In the genomic region with DNA sequence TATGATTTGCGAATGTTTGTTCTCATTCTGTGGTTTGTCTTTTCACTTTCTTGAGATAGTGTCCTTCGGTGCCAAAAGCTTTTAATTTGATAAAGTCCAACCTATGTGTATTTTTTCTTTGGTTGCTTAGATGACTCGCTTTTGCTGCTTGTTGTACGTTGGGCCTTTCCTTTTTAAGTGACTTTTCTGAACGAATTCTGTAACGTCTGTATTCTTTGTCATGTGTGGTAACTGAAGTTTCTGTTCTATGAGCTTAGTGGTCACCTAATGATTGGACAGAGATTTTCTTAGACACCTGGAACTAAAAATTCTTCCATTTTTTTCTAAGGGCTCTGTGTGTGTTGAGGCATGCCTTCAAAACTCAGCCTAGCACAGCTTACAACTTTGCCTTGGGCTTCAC, we compare ENCODE assay signal across 30 cellular contexts. TPM values are rescaled to one million over a fixed set of nuclear protein-coding genes. Genes with fewer than 3 reads are reported as not detected.
"Had no signal": no experiment of that assay in that cellular context is flagged by ENCODE, and none has a peak within 500 bp of the region (broad histone marks: within the 10 kb centered on the region; RNA-seq: fewer than 3 reads in every experiment).

No MANE protein-coding gene starts in this region.

- H2AFZ ChIP-seq: hepatocyte had no signal

- H3K9me3 ChIP-seq: colonic mucosa, gastrocnemius medialis had no signal

- H3K79me2 ChIP-seq: hepatocyte had no signal

- H3K36me3 ChIP-seq: colonic mucosa, esophagus squamous epithelium, gastrocnemius medialis, gastroesophageal sphincter, heart left ventricle, heart right ventricle had no signal

- H3K27me3 ChIP-seq: colonic mucosa, dorsolateral prefrontal cortex, esophagus squamous epithelium, gastrocnemius medialis, gastroesophageal sphincter, heart left ventricle, heart right ventricle, hepatocyte had no signal

- DNase-seq: colonic mucosa; cortex of kidney; dermis blood vessel endothelial cell; dorsolateral prefrontal cortex; effector CD4-positive, alpha-beta T cell; effector CD8-positive, alpha-beta T cell; effector memory CD8-positive, alpha-beta T cell; endodermal cell; erythroblast; esophagus squamous epithelium; foreskin fibroblast; foreskin keratinocyte; foreskin melanocyte; gastrocnemius medialis; glutamatergic neuron; head of caudate nucleus; heart left ventricle; heart right ventricle had no signal

- ATAC-seq: effector memory CD8-positive, alpha-beta T cell; esophagus mucosa; foreskin keratinocyte; gastrocnemius medialis; gastroesophageal sphincter; heart left ventricle; heart right ventricle had no signal

- H3K4me2 ChIP-seq: hepatocyte had no signal

- H3K4me3 ChIP-seq: colonic mucosa, coronary artery, dorsolateral prefrontal cortex, esophagus squamous epithelium, gastrocnemius medialis, gastroesophageal sphincter, heart left ventricle, heart right ventricle, hepatocyte had no signal

- FAIRE-seq: colon, endometrium, endothelial cell of umbilical vein had no signal

- H3K4me1 ChIP-seq: colonic mucosa, esophagus squamous epithelium, foreskin keratinocyte, gastrocnemius medialis, gastroesophageal sphincter, heart left ventricle, heart right ventricle had no signal

- H3K27ac ChIP-seq: colonic mucosa, coronary artery, dorsolateral prefrontal cortex, epithelial cell of prostate, esophagus squamous epithelium, foreskin keratinocyte, gastrocnemius medialis, gastroesophageal sphincter, heart left ventricle, heart right ventricle, hepatocyte had no signal

RNA-seq across cellular contexts. Expression of gene PROKR1, which starts 19.6 kb away (rescaled TPM):
- total RNA-seq: dermis blood vessel endothelial cell, endothelial cell of umbilical vein, epithelial cell of proximal tubule, esophagus mucosa, esophagus squamous epithelium, fibroblast of lung, fibroblast of villous mesenchyme, foreskin keratinocyte, glomerular endothelial cell, heart left ventricle, heart right ventricle, hepatocyte had no signal
- polyA plus RNA-seq: endothelial cell of umbilical vein, fibroblast of lung, foreskin keratinocyte, hepatocyte had no signal
